Comparison of ENCODE assay signal across 28 cellular contexts in genomic region chr9:85230081-85230480, GRCh38.
"Had no signal": no experiment of that assay in that cellular context is flagged by ENCODE, and none has a peak within 500 bp of the region (broad histone marks: within the 10 kb centered on the region; RNA-seq: fewer than 3 reads in every experiment).

No MANE protein-coding gene starts in this region.

- H3K4me1 ChIP-seq: stomach, suprapubic skin, testis, thyroid gland, transverse colon, upper lobe of left lung, upper lobe of right lung, uterus had no signal

- H3K27me3 ChIP-seq: stomach, suprapubic skin, testis, thyroid gland, tibial artery, tibial nerve, transverse colon, upper lobe of left lung, upper lobe of right lung, uterus, vagina had no signal

- H3K27ac ChIP-seq: stomach, suprapubic skin, testis, thoracic aorta, thyroid gland, tibial artery, tibial nerve, transverse colon, upper lobe of left lung, upper lobe of right lung, uterus, vagina had no signal

- H3K36me3 Mint-ChIP-seq: stimulated activated effector memory CD8-positive, alpha-beta T cell treated with anti-CD3 and anti-CD28 coated beads, Interleukin-12 subunit alpha, Interleukin-12 subunit beta, amount 100 ng/mL, for 72 hours; stimulated activated memory B cell treated with anti-CD40 and anti-IgM and Interleukin-4, amounts not matched to agents 10 μg/mL and 1 μg/mL and 100 μg/mL, for 72 hours; stimulated activated naive B cell treated with anti-CD40 and anti-IgM and Interleukin-4, amounts not matched to agents 10 μg/mL and 1 μg/mL and 100 μg/mL, for 72 hours; type B pancreatic cell had no signal

- H3K27ac Mint-ChIP-seq: stimulated activated effector memory CD8-positive, alpha-beta T cell treated with anti-CD3 and anti-CD28 coated beads, Interleukin-12 subunit alpha, Interleukin-12 subunit beta, amount 100 ng/mL, for 72 hours; stimulated activated memory B cell treated with anti-CD40 and anti-IgM and Interleukin-4, amounts not matched to agents 10 μg/mL and 1 μg/mL and 100 μg/mL, for 72 hours; stimulated activated naive B cell treated with anti-CD40 and anti-IgM and Interleukin-4, amounts not matched to agents 10 μg/mL and 1 μg/mL and 100 μg/mL, for 72 hours; stimulated activated naive CD8-positive, alpha-beta T cell treated with anti-CD3 and anti-CD28 coated beads, Interleukin-15, amount 100 ng/mL, for 72 hours; stimulated activated naive CD8-positive, alpha-beta T cell treated with anti-CD3 and anti-CD28 coated beads, Interleukin-15, Interleukin-2, amounts not matched to agents 100 ng/mL and 50 ng/mL, for 24 hours; type B pancreatic cell had no signal

- H3K36me3 ChIP-seq: stomach, suprapubic skin, thoracic aorta, thyroid gland, tibial artery, tibial nerve, transverse colon, upper lobe of left lung, upper lobe of right lung, uterus, vagina had no signal

- H3K27me3 Mint-ChIP-seq: stimulated activated memory B cell treated with anti-CD40 and anti-IgM and Interleukin-4, amounts not matched to agents 10 μg/mL and 1 μg/mL and 100 μg/mL, for 72 hours; stimulated activated naive B cell treated with anti-CD40 and anti-IgM and Interleukin-4, amounts not matched to agents 10 μg/mL and 1 μg/mL and 100 μg/mL, for 72 hours had no signal

- H3K4me3 ChIP-seq: stomach, suprapubic skin, testis, thoracic aorta, thyroid gland, tibial artery, tibial nerve, transverse colon, upper lobe of left lung, upper lobe of right lung, uterus, vagina had no signal

- H3K4me1 Mint-ChIP-seq: stimulated activated effector memory CD8-positive, alpha-beta T cell treated with anti-CD3 and anti-CD28 coated beads, Interleukin-12 subunit alpha, Interleukin-12 subunit beta, amount 100 ng/mL, for 72 hours; stimulated activated memory B cell treated with anti-CD40 and anti-IgM and Interleukin-4, amounts not matched to agents 10 μg/mL and 1 μg/mL and 100 μg/mL, for 72 hours; stimulated activated naive B cell treated with anti-CD40 and anti-IgM and Interleukin-4, amounts not matched to agents 10 μg/mL and 1 μg/mL and 100 μg/mL, for 72 hours; stimulated activated naive CD8-positive, alpha-beta T cell treated with anti-CD3 and anti-CD28 coated beads, Interleukin-15, amount 100 ng/mL, for 72 hours had no signal

- DNase-seq: stimulated activated CD4-positive, alpha-beta T cell treated with anti-CD3 and anti-CD28 coated beads, Interleukin-2, amount 100 ng/mL, for 48 hours; stimulated activated CD4-positive, alpha-beta T cell treated with anti-CD3 and anti-CD28 coated beads, Interleukin-4, amount 100 ng/mL, for 1 hour; stimulated activated CD4-positive, alpha-beta T cell treated with anti-CD3 and anti-CD28 coated beads, Interleukin-4, amount 100 ng/mL, for 24 hours; stimulated activated CD4-positive, alpha-beta T cell treated with anti-CD3 and anti-CD28 coated beads, Interleukin-4, amount 100 ng/mL, for 4 hours; stimulated activated CD8-positive, alpha-beta memory T cell treated with anti-CD3 and anti-CD28 coated beads, Interleukin-4, amount 100 ng/mL, for 48 hours; stimulated activated naive B cell treated with anti-CD40 and anti-IgM and Interleukin-4, amounts not matched to agents 10 μg/mL and 1 μg/mL and 100 μg/mL, for 72 hours; stimulated activated naive CD4-positive, alpha-beta T cell; stimulated activated naive CD4-positive, alpha-beta T cell treated with Interleukin-2 at 50 U/mL for 16 hours; stimulated activated naive CD8-positive, alpha-beta T cell treated with anti-CD3 and anti-CD28 coated beads, Interleukin-15, amount 100 ng/mL, for 72 hours; stimulated activated naive CD8-positive, alpha-beta T cell treated with anti-CD3 and anti-CD28 coated beads, Interleukin-15, Interleukin-2, amounts not matched to agents 100 U/mL and 50 U/mL, for 24 hours; stomach; substantia nigra; testis; thyroid gland; tibial artery; transverse colon; trophoblast cell; upper lobe of left lung; upper lobe of right lung; uterus had no signal

- H3K4me3 Mint-ChIP-seq: stimulated activated effector memory CD8-positive, alpha-beta T cell treated with anti-CD3 and anti-CD28 coated beads, Interleukin-12 subunit alpha, Interleukin-12 subunit beta, amount 100 ng/mL, for 72 hours; stimulated activated memory B cell treated with anti-CD40 and anti-IgM and Interleukin-4, amounts not matched to agents 10 μg/mL and 1 μg/mL and 100 μg/mL, for 72 hours; stimulated activated naive B cell treated with anti-CD40 and anti-IgM and Interleukin-4, amounts not matched to agents 10 μg/mL and 1 μg/mL and 100 μg/mL, for 72 hours; stimulated activated naive CD8-positive, alpha-beta T cell treated with anti-CD3 and anti-CD28 coated beads, Interleukin-15, amount 100 ng/mL, for 72 hours; stimulated activated naive CD8-positive, alpha-beta T cell treated with anti-CD3 and anti-CD28 coated beads, Interleukin-15, Interleukin-2, amounts not matched to agents 100 ng/mL and 50 ng/mL, for 24 hours; type B pancreatic cell had no signal

- ATAC-seq: stimulated activated effector memory CD8-positive, alpha-beta T cell treated with anti-CD3 and anti-CD28 coated beads, Interleukin-12 subunit alpha, Interleukin-12 subunit beta, amount 100 ng/mL, for 72 hours; stimulated activated memory B cell treated with anti-CD40 and anti-IgM and Interleukin-4, amounts not matched to agents 10 μg/mL and 1 μg/mL and 100 μg/mL, for 72 hours; stimulated activated naive B cell treated with anti-CD40 and anti-IgM and Interleukin-4, amounts not matched to agents 10 μg/mL and 1 μg/mL and 100 μg/mL, for 72 hours; stimulated activated naive CD8-positive, alpha-beta T cell treated with anti-CD3 and anti-CD28 coated beads, Interleukin-15, amount 100 ng/mL, for 72 hours; stimulated activated naive CD8-positive, alpha-beta T cell treated with anti-CD3 and anti-CD28 coated beads, Interleukin-15, Interleukin-2, amounts not matched to agents 100 U/mL and 50 U/mL, for 24 hours; upper lobe of right lung had no signal

- H3K9me3 ChIP-seq: stomach, suprapubic skin, testis, thoracic aorta, thyroid gland, tibial artery, tibial nerve, transverse colon, upper lobe of left lung, upper lobe of right lung, uterus, vagina had no signal
